ENCODE assay signal across 1 cellular context in the genomic region with DNA sequence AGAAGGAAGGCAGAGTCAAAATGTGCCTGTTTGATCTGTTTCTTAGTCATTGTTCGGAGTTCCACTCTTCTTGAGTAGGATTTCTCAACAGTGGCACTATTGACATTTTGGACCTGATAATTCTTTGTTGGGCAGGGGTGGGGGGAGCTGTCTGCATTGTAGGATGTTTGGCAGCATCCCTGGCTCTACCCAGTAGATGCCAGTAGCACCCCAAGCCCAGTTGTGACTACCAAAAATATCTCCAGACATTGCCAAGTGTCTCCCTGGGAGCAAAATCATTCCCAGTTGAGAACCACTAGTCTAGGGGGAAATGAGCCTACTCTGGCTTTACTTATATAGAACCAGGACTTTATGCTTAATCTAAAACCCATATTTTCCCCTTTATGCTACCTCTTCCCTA.
TF ChIP-seq lines count a peak whose summit lies in the region.

No MANE protein-coding gene starts in this region.

TF ChIP-seq in HCT116, 20 proteins besides CTCF, POLR2A, EP300 and RAD21 (continued from another document):
- TF ChIP-seq, protein P1, sequence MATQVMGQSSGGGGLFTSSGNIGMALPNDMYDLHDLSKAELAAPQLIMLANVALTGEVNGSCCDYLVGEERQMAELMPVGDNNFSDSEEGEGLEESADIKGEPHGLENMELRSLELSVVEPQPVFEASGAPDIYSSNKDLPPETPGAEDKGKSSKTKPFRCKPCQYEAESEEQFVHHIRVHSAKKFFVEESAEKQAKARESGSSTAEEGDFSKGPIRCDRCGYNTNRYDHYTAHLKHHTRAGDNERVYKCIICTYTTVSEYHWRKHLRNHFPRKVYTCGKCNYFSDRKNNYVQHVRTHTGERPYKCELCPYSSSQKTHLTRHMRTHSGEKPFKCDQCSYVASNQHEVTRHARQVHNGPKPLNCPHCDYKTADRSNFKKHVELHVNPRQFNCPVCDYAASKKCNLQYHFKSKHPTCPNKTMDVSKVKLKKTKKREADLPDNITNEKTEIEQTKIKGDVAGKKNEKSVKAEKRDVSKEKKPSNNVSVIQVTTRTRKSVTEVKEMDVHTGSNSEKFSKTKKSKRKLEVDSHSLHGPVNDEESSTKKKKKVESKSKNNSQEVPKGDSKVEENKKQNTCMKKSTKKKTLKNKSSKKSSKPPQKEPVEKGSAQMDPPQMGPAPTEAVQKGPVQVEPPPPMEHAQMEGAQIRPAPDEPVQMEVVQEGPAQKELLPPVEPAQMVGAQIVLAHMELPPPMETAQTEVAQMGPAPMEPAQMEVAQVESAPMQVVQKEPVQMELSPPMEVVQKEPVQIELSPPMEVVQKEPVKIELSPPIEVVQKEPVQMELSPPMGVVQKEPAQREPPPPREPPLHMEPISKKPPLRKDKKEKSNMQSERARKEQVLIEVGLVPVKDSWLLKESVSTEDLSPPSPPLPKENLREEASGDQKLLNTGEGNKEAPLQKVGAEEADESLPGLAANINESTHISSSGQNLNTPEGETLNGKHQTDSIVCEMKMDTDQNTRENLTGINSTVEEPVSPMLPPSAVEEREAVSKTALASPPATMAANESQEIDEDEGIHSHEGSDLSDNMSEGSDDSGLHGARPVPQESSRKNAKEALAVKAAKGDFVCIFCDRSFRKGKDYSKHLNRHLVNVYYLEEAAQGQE (IDR thresholded peaks at IDR 0.05; ENCODE audit: low read depth) = no peak
- TF ChIP-seq MAX (IDR thresholded peaks at IDR 0.05) = no peak
